Comparison of ENCODE assay signal across 1 cellular context in the genomic region with DNA sequence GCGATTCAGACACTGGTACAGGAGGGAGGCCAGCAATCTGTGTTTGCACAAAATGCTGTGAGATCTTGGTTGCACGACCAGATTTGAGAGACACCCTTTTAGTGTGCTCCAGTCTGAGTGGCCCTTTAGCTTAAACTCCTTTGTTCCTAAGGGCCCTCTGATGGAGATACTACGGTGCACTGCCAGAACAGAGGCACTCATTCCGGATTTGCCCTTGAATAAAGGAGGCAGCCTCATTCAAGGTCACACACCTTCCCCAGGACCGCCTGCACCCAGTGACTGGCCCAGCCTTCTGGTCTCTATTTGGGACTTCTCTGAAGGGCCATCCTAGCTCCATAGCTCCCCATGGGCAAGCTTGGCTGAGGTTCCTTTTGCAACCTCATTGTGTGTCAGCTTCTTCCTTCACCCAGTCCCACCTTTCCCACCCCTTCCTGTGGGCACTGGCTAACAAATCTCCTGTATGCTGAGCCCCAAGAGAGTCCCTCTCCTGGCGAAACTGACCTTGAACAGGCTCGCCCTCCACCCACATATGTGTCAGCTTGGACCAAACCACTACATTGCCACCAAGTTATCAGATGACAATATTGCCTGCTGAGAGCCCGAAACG.
TF ChIP-seq lines count a peak whose summit lies in the region.

No MANE protein-coding gene starts in this region.

TF ChIP-seq in IMR-90, 13 proteins besides CTCF, POLR2A, EP300 and RAD21:
- TF ChIP-seq SMC3 (IDR thresholded peaks at IDR 0.05; ENCODE audit: low read depth, low read length), result no peak
- no peak for TF ChIP-seq CEBPB (IDR thresholded peaks at IDR 0.05; ENCODE audit: low read depth, low read length)
- TF ChIP-seq NFE2L2 (IDR thresholded peaks at IDR 0.05; ENCODE audit: low read depth, low read length), result no peak
- TF ChIP-seq MAZ (IDR thresholded peaks at IDR 0.05; ENCODE audit: borderline replicate concordance, low read depth, low read length), result no peak
- no peak for TF ChIP-seq CHD1 (IDR thresholded peaks at IDR 0.05; ENCODE audit: low read depth, low read length)
- TF ChIP-seq MAFK (IDR thresholded peaks at IDR 0.05; ENCODE audit: low read depth, low read length), result no peak
- TF ChIP-seq, protein P1, sequence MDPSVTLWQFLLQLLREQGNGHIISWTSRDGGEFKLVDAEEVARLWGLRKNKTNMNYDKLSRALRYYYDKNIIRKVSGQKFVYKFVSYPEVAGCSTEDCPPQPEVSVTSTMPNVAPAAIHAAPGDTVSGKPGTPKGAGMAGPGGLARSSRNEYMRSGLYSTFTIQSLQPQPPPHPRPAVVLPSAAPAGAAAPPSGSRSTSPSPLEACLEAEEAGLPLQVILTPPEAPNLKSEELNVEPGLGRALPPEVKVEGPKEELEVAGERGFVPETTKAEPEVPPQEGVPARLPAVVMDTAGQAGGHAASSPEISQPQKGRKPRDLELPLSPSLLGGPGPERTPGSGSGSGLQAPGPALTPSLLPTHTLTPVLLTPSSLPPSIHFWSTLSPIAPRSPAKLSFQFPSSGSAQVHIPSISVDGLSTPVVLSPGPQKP (IDR thresholded peaks at IDR 0.05; ENCODE audit: borderline replicate concordance, low read depth, low read length), result no peak
- TF ChIP-seq MXI1 (IDR thresholded peaks at IDR 0.05; ENCODE audit: borderline replicate concordance, low read depth, low read length), result no peak
- TF ChIP-seq RCOR1 (IDR thresholded peaks at IDR 0.05; ENCODE audit: insufficient replicate concordance, low read length), result no peak
- no peak for TF ChIP-seq FOS (IDR thresholded peaks at IDR 0.05; ENCODE audit: low read depth, low read length)
- no peak for TF ChIP-seq RFX5 (IDR thresholded peaks at IDR 0.05; ENCODE audit: low read depth, low read length)
- TF ChIP-seq, protein P2, sequence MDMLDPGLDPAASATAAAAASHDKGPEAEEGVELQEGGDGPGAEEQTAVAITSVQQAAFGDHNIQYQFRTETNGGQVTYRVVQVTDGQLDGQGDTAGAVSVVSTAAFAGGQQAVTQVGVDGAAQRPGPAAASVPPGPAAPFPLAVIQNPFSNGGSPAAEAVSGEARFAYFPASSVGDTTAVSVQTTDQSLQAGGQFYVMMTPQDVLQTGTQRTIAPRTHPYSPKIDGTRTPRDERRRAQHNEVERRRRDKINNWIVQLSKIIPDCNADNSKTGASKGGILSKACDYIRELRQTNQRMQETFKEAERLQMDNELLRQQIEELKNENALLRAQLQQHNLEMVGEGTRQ (IDR thresholded peaks at IDR 0.05; ENCODE audit: low read depth, low read length), result no peak
- no peak for TF ChIP-seq BHLHE40 (IDR thresholded peaks at IDR 0.05; ENCODE audit: low read depth, low read length)
